ENCODE assay signal across 1 cellular context in the genomic region with DNA sequence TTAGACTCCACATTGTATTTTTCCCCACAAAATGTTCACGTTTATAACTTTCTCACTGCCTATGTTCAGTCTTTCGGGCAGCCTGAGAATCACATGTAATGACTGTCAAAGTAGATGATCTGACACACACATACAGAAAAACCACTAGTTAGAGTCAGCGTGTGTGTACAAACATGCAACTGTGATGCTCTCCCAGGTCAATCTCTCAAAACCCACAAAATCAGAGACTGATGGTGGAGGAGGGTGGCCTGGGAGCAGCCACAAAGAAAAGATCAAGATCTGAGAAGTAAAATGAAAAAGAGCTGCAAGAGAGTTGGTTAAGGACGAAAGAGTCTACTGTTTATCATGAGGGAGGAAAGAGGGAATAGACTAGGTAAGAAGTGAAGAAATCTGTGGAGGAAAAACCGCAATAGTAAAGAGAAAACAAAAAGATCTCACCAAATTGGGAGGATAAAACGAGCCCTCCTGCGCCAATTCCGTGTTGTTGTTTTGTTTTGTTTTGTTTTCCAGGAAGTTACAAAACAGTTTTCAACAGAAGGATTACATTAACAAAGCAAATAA.
TF ChIP-seq lines count a peak whose summit lies in the region.

No MANE protein-coding gene starts in this region.

TF ChIP-seq in HEK293, 187 proteins besides CTCF, POLR2A, EP300 and RAD21 (continued from another document):
- TF ChIP-seq, protein P1, sequence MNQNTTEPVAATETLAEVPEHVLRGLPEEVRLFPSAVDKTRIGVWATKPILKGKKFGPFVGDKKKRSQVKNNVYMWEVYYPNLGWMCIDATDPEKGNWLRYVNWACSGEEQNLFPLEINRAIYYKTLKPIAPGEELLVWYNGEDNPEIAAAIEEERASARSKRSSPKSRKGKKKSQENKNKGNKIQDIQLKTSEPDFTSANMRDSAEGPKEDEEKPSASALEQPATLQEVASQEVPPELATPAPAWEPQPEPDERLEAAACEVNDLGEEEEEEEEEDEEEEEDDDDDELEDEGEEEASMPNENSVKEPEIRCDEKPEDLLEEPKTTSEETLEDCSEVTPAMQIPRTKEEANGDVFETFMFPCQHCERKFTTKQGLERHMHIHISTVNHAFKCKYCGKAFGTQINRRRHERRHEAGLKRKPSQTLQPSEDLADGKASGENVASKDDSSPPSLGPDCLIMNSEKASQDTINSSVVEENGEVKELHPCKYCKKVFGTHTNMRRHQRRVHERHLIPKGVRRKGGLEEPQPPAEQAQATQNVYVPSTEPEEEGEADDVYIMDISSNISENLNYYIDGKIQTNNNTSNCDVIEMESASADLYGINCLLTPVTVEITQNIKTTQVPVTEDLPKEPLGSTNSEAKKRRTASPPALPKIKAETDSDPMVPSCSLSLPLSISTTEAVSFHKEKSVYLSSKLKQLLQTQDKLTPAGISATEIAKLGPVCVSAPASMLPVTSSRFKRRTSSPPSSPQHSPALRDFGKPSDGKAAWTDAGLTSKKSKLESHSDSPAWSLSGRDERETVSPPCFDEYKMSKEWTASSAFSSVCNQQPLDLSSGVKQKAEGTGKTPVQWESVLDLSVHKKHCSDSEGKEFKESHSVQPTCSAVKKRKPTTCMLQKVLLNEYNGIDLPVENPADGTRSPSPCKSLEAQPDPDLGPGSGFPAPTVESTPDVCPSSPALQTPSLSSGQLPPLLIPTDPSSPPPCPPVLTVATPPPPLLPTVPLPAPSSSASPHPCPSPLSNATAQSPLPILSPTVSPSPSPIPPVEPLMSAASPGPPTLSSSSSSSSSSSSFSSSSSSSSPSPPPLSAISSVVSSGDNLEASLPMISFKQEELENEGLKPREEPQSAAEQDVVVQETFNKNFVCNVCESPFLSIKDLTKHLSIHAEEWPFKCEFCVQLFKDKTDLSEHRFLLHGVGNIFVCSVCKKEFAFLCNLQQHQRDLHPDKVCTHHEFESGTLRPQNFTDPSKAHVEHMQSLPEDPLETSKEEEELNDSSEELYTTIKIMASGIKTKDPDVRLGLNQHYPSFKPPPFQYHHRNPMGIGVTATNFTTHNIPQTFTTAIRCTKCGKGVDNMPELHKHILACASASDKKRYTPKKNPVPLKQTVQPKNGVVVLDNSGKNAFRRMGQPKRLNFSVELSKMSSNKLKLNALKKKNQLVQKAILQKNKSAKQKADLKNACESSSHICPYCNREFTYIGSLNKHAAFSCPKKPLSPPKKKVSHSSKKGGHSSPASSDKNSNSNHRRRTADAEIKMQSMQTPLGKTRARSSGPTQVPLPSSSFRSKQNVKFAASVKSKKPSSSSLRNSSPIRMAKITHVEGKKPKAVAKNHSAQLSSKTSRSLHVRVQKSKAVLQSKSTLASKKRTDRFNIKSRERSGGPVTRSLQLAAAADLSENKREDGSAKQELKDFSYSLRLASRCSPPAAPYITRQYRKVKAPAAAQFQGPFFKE (tag by site-specific recombination; IDR thresholded peaks at IDR 0.05; ENCODE audit: borderline replicate concordance): no peak
- TF ChIP-seq, protein P2, sequence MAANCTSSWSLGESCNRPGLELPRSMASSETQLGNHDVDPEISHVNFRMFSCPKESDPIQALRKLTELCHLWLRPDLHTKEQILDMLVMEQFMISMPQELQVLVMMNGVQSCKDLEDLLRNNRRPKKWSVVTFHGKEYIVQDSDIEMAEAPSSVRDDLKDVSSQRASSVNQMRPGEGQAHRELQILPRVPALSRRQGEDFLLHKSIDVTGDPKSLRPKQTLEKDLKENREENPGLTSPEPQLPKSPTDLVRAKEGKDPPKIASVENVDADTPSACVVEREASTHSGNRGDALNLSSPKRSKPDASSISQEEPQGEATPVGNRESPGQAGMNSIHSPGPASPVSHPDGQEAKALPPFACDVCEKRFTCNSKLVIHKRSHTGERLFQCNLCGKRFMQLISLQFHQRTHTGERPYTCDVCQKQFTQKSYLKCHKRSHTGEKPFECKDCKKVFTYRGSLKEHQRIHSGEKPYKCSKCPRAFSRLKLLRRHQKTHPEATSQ (tag by site-specific recombination; IDR thresholded peaks at IDR 0.05): no peak
- TF ChIP-seq, protein P3, sequence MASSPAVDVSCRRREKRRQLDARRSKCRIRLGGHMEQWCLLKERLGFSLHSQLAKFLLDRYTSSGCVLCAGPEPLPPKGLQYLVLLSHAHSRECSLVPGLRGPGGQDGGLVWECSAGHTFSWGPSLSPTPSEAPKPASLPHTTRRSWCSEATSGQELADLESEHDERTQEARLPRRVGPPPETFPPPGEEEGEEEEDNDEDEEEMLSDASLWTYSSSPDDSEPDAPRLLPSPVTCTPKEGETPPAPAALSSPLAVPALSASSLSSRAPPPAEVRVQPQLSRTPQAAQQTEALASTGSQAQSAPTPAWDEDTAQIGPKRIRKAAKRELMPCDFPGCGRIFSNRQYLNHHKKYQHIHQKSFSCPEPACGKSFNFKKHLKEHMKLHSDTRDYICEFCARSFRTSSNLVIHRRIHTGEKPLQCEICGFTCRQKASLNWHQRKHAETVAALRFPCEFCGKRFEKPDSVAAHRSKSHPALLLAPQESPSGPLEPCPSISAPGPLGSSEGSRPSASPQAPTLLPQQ (tag by site-specific recombination; IDR thresholded peaks at IDR 0.05): peak; percentile 13; the same call in 1 of the 2 replicates
- TF ChIP-seq ZNF701 (tag by site-specific recombination; IDR thresholded peaks at IDR 0.05) (no peak), ZBTB21 (tag by site-specific recombination; IDR thresholded peaks at IDR 0.05) (no peak), ZBTB17 (tag by site-specific recombination; IDR thresholded peaks at IDR 0.05) (no peak), ZNF585B (tag by site-specific recombination; IDR thresholded peaks at IDR 0.05) (peak; percentile 74), OSR2 (tag by site-specific recombination; IDR thresholded peaks at IDR 0.05) (no peak), SCRT2 (tag by site-specific recombination; IDR thresholded peaks at IDR 0.05) (peak; percentile 76), SP3 (tag by site-specific recombination; IDR thresholded peaks at IDR 0.05) (no peak), PRDM1 (tag by site-specific recombination; IDR thresholded peaks at IDR 0.05) (peak; percentile 74), ZNF114 (tag by site-specific recombination; IDR thresholded peaks at IDR 0.05) (no peak), ZNF660 (tag by site-specific recombination; IDR thresholded peaks at IDR 0.05) (no peak), ZNF626 (tag by site-specific recombination; IDR thresholded peaks at IDR 0.05) (no peak), FEZF1 (tag by site-specific recombination; IDR thresholded peaks at IDR 0.05) (no peak), ZNF423 (tag by site-specific recombination; IDR thresholded peaks at IDR 0.05) (no peak), ZNF558 (tag by site-specific recombination; IDR thresholded peaks at IDR 0.05) (no peak), SP2 (tag by site-specific recombination; IDR thresholded peaks at IDR 0.05) (no peak), ZNF791 (tag by site-specific recombination; IDR thresholded peaks at IDR 0.05) (no peak), ZNF155 (tag by site-specific recombination; IDR thresholded peaks at IDR 0.05) (no peak), ZNF24 (tag by site-specific recombination; IDR thresholded peaks at IDR 0.05) (no peak), ZNF394 (tag by site-specific recombination; IDR thresholded peaks at IDR 0.05; ENCODE audit: borderline replicate concordance) (no peak), ZNF248 (tag by site-specific recombination; IDR thresholded peaks at IDR 0.05) (no peak), ZNF292 (tag by site-specific recombination; IDR thresholded peaks at IDR 0.05; ENCODE audit: borderline replicate concordance, low read depth) (no peak), ZNF548 (tag by site-specific recombination; IDR thresholded peaks at IDR 0.05) (no peak), ZNF140 (tag by site-specific recombination; IDR thresholded peaks at IDR 0.05) (no peak), ZNF777 (tag by site-specific recombination; IDR thresholded peaks at IDR 0.05; ENCODE audit: borderline replicate concordance) (no peak), ZNF366 (tag by site-specific recombination; conservative IDR thresholded peaks at IDR 0.05) (peak; percentile 89), SALL2 (tag by site-specific recombination; IDR thresholded peaks at IDR 0.05; ENCODE audit: borderline replicate concordance) (no peak), ZNF133 (tag by site-specific recombination; IDR thresholded peaks at IDR 0.05) (no peak), KLF16 (tag by site-specific recombination; IDR thresholded peaks at IDR 0.05) (no peak)
- TF ChIP-seq, protein P4, sequence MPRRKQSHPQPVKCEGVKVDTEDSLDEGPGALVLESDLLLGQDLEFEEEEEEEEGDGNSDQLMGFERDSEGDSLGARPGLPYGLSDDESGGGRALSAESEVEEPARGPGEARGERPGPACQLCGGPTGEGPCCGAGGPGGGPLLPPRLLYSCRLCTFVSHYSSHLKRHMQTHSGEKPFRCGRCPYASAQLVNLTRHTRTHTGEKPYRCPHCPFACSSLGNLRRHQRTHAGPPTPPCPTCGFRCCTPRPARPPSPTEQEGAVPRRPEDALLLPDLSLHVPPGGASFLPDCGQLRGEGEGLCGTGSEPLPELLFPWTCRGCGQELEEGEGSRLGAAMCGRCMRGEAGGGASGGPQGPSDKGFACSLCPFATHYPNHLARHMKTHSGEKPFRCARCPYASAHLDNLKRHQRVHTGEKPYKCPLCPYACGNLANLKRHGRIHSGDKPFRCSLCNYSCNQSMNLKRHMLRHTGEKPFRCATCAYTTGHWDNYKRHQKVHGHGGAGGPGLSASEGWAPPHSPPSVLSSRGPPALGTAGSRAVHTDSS (tag by site-specific recombination; IDR thresholded peaks at IDR 0.05): no peak
- TF ChIP-seq, protein P5, sequence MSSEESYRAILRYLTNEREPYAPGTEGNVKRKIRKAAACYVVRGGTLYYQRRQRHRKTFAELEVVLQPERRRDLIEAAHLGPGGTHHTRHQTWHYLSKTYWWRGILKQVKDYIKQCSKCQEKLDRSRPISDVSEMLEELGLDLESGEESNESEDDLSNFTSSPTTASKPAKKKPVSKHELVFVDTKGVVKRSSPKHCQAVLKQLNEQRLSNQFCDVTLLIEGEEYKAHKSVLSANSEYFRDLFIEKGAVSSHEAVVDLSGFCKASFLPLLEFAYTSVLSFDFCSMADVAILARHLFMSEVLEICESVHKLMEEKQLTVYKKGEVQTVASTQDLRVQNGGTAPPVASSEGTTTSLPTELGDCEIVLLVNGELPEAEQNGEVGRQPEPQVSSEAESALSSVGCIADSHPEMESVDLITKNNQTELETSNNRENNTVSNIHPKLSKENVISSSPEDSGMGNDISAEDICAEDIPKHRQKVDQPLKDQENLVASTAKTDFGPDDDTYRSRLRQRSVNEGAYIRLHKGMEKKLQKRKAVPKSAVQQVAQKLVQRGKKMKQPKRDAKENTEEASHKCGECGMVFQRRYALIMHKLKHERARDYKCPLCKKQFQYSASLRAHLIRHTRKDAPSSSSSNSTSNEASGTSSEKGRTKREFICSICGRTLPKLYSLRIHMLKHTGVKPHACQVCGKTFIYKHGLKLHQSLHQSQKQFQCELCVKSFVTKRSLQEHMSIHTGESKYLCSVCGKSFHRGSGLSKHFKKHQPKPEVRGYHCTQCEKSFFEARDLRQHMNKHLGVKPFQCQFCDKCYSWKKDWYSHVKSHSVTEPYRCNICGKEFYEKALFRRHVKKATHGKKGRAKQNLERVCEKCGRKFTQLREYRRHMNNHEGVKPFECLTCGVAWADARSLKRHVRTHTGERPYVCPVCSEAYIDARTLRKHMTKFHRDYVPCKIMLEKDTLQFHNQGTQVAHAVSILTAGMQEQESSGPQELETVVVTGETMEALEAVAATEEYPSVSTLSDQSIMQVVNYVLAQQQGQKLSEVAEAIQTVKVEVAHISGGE (tag by site-specific recombination; conservative IDR thresholded peaks at IDR 0.05; ENCODE audit: low read depth): no peak
- TF ChIP-seq, protein P6, sequence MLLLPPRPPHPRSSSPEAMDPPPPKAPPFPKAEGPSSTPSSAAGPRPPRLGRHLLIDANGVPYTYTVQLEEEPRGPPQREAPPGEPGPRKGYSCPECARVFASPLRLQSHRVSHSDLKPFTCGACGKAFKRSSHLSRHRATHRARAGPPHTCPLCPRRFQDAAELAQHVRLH (tag by site-specific recombination; IDR thresholded peaks at IDR 0.05): no peak
TF ChIP-seq in HEK293: peak in this region for 7.
